ENCODE assay signal across 22 cellular contexts in genomic region chr9:34373749-34374148, GRCh38.
"Had no signal": no experiment of that assay in that cellular context is flagged by ENCODE, and none has a peak within 500 bp of the region (broad histone marks: within the 10 kb centered on the region; RNA-seq: fewer than 3 reads in every experiment).

No MANE protein-coding gene starts in this region.

- H3K27ac ChIP-seq: cardiac muscle cell, foreskin keratinocyte, neural progenitor cell, ovary, spleen, thyroid gland, vagina had no signal

- H3K27me3 ChIP-seq: ovary, thyroid gland, vagina had no signal

- H3K9me3 Mint-ChIP-seq: activated CD4-positive, alpha-beta memory T cell treated with anti-CD3 and anti-CD28 coated beads for 36 hours; activated naive CD4-positive, alpha-beta T cell treated with anti-CD3 and anti-CD28 coated beads, Interleukin-2, amount 50 U/mL, for 72 hours; activated T-helper 1 cell treated with anti-CD3 and anti-CD28 coated beads, Interleukin-12 subunit alpha, Interleukin-12 subunit beta, Interleukin-2, Interleukin-4 antibody, amounts not matched to agents 30 ng/mL and 10 ng/mL and 1 ng/mL, durations not matched to agents 14 hours and 24 hours and 36 hours had no signal

- H3K4me3 ChIP-seq: cardiac muscle cell, neural progenitor cell, ovary, spleen, thyroid gland, vagina had no signal

- H3K27me3 Mint-ChIP-seq: activated CD4-positive, alpha-beta memory T cell treated with anti-CD3 and anti-CD28 coated beads for 36 hours; naive B cell; stimulated activated naive B cell treated with anti-CD40 and anti-IgM and Interleukin-4, amounts not matched to agents 10 μg/mL and 1 μg/mL and 100 μg/mL, for 72 hours had no signal

- H3K36me3 ChIP-seq: cardiac muscle cell, neural progenitor cell, ovary, thyroid gland, vagina had no signal

- H3K9me3 ChIP-seq: thyroid gland, vagina had no signal

- H3K27ac Mint-ChIP-seq: activated CD4-positive, alpha-beta memory T cell treated with anti-CD3 and anti-CD28 coated beads for 36 hours; activated T-helper 1 cell treated with anti-CD3 and anti-CD28 coated beads, Interleukin-12 subunit alpha, Interleukin-12 subunit beta, Interleukin-2, Interleukin-4 antibody, amounts not matched to agents 30 ng/mL and 10 ng/mL and 1 ng/mL, durations not matched to agents 14 hours and 24 hours and 36 hours; dendritic cell treated with granulocyte-macrophage colony-stimulating factor and Interleukin-4, amounts not matched to agents 40 ng/mL and 50 ng/mL, for 4 days; naive B cell; neural progenitor cell; stimulated activated naive B cell treated with anti-CD40 and anti-IgM and Interleukin-4, amounts not matched to agents 10 μg/mL and 1 μg/mL and 100 μg/mL, for 72 hours; T-helper 2 cell treated with Interferon-gamma antibody and Interleukin-4, amounts not matched to agents 5 μg/mL and 100 μg/mL, for 36 hours had no signal

- H3K36me3 Mint-ChIP-seq: naive B cell had no signal

- H3K9ac ChIP-seq: neural progenitor cell had no signal

- DNase-seq: activated CD4-positive, alpha-beta memory T cell treated with anti-CD3 and anti-CD28 coated beads for 36 hours; activated CD4-positive, alpha-beta T cell treated with anti-CD3 and anti-CD28 coated beads for 4 hours; activated gamma-delta T cell treated with Interleukin-2 at 50 U/mL for 16 hours; activated T-cell treated with anti-CD3 and anti-CD28 coated beads for 4 hours; effector CD8-positive, alpha-beta T cell; foreskin keratinocyte; kidney; midbrain; naive B cell; ovary; spleen; stimulated activated CD4-positive, alpha-beta T cell treated with anti-CD3 and anti-CD28 coated beads, Interleukin-4, amount 100 ng/mL, for 4 hours; stimulated activated naive B cell treated with anti-CD40 and anti-IgM and Interleukin-4, amounts not matched to agents 10 μg/mL and 1 μg/mL and 100 μg/mL, for 72 hours; thyroid gland had no signal

- H3K4me3 Mint-ChIP-seq: activated CD4-positive, alpha-beta memory T cell treated with anti-CD3 and anti-CD28 coated beads for 36 hours; activated T-helper 1 cell treated with anti-CD3 and anti-CD28 coated beads, Interleukin-12 subunit alpha, Interleukin-12 subunit beta, Interleukin-2, Interleukin-4 antibody, amounts not matched to agents 30 ng/mL and 10 ng/mL and 1 ng/mL, durations not matched to agents 14 hours and 24 hours and 36 hours; dendritic cell treated with granulocyte-macrophage colony-stimulating factor and Interleukin-4, amounts not matched to agents 40 ng/mL and 50 ng/mL, for 4 days; neural progenitor cell; stimulated activated naive B cell treated with anti-CD40 and anti-IgM and Interleukin-4, amounts not matched to agents 10 μg/mL and 1 μg/mL and 100 μg/mL, for 72 hours; T-helper 2 cell treated with Interferon-gamma antibody and Interleukin-4, amounts not matched to agents 5 μg/mL and 100 μg/mL, for 36 hours; WTC11 had no signal

- H3K4me1 ChIP-seq: foreskin keratinocyte, neural progenitor cell had no signal
